Comparison of ENCODE assay signal across 19 cellular contexts in the genomic region with DNA sequence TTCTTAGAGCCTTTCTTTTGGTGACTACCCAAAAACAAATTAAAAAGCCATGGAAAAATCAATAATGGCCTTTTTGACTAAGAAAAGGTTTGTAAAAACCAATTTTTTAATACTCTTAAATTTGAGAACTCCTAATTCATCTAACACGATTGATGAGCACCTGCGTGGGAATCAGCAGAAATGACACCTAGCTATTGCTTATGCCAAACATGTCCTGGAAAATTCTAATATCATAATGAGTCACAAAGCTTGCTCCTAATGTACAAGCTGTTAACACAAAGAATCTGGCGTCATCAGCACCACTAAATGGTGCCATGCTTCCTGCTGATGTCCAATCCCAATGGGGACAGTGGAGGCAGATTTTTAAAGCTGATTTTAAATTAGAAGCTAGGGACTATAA.
DNase-seq lines count a peak whose midpoint lies in the region; ATAC-seq and TF ChIP-seq lines count a peak whose summit lies in the region.
"Had no signal": no experiment of that assay in that cellular context is flagged by ENCODE, and none has a peak within 500 bp of the region (broad histone marks: within the 10 kb centered on the region; RNA-seq: fewer than 3 reads in every experiment).

No MANE protein-coding gene starts in this region.

- H3K27me3 ChIP-seq in thoracic aorta (replicated peaks; ENCODE audit: insufficient read depth) = no peaks in the 10 kb centered on the region

- peak overlapping the region; percentile 64 to 86 for H3K27ac ChIP-seq in thoracic aorta
- H3K27ac ChIP-seq: GM23248 had no signal

- H3K36me3 ChIP-seq in thoracic aorta = no peaks in the 10 kb centered on the region

- peaks cover 20 to 51% of the 10 kb centered on the region in 2 donors for H3K4me1 ChIP-seq in thoracic aorta (ENCODE audit: control insufficient read depth in 1 of 2, low read depth in 2 of 2)
- H3K4me1 ChIP-seq: Caco-2 had no signal

- H3K9me3 ChIP-seq in thoracic aorta = no peaks in the 10 kb centered on the region
- H3K9me3 ChIP-seq: Caco-2 had no signal

- no peaks in the 10 kb centered on the region for H3K36me3 Mint-ChIP-seq in glutamatergic neuron (ENCODE audit: unreplicated experiment)
- peaks cover 18% of the 10 kb centered on the region for H3K36me3 Mint-ChIP-seq in osteocyte (ENCODE audit: unreplicated experiment)

- no peak for ATAC-seq in thoracic aorta (ENCODE audit: insufficient number of reproducible peaks, low FRiP score, low read depth)
- ATAC-seq: GM12878, HCT116 had no signal

- H3K27me3 Mint-ChIP-seq in glutamatergic neuron (ENCODE audit: unreplicated experiment) = peaks cover 2% of the 10 kb centered on the region
- H3K27me3 Mint-ChIP-seq in osteocyte (ENCODE audit: unreplicated experiment) = no peaks in the 10 kb centered on the region
- H3K27me3 Mint-ChIP-seq: CD4-positive, alpha-beta memory T cell had no signal

- H3K4me3 Mint-ChIP-seq in glutamatergic neuron (ENCODE audit: unreplicated experiment) = peak overlapping the region; percentile 40
- no peak overlapping the region for H3K4me3 Mint-ChIP-seq in osteocyte (ENCODE audit: unreplicated experiment)
- H3K4me3 Mint-ChIP-seq: CD4-positive, alpha-beta memory T cell; H9; HFFc6 had no signal

- peaks cover 3% of the 10 kb centered on the region for H3K9me3 Mint-ChIP-seq in glutamatergic neuron (ENCODE audit: unreplicated experiment)
- H3K9me3 Mint-ChIP-seq in osteocyte (ENCODE audit: unreplicated experiment) = no peaks in the 10 kb centered on the region
- H3K9me3 Mint-ChIP-seq: H9, HFFc6 had no signal

- TF ChIP-seq CTCF in glutamatergic neuron (IDR thresholded peaks at IDR 0.05; ENCODE audit: partially characterized antibody, unreplicated experiment) (no peak), osteocyte (IDR thresholded peaks at IDR 0.05) (no peak), thoracic aorta (IDR thresholded peaks at IDR 0.05) (no peak)

- no peak overlapping the region for H3K4me3 ChIP-seq in thoracic aorta
- H3K4me3 ChIP-seq: GM12878, GM23248 had no signal

- H3K4me1 Mint-ChIP-seq in glutamatergic neuron (ENCODE audit: low read depth, unreplicated experiment) (peaks cover 23% of the 10 kb centered on the region), osteocyte (ENCODE audit: unreplicated experiment) (no peaks in the 10 kb centered on the region)
- H3K4me1 Mint-ChIP-seq: CD4-positive, alpha-beta memory T cell had no signal

- H3K27ac Mint-ChIP-seq in glutamatergic neuron (ENCODE audit: unreplicated experiment) (peak overlapping the region; percentile 55), osteocyte (ENCODE audit: unreplicated experiment) (no peak overlapping the region)
- H3K27ac Mint-ChIP-seq: CD4-positive, alpha-beta memory T cell; H9; HFFc6 had no signal

- peak; percentile 34 for DNase-seq in dermis blood vessel endothelial cell
- no peak for DNase-seq in glutamatergic neuron
- DNase-seq in osteocyte (ENCODE audit: extremely low spot score, unreplicated experiment) = peak; percentile 7
- DNase-seq in thoracic aorta (ENCODE audit: low spot score) = no peak
- no peak for DNase-seq in COLO668 (lab: John Stamatoyannopoulos, UW; ENCODE audit: unreplicated experiment)
- no peak for DNase-seq in H4 (ENCODE audit: low spot score)
- no peak for DNase-seq in cerebellar nuclear complex (lab: John Stamatoyannopoulos, UW)
- no peak for DNase-seq in DMS153 (lab: John Stamatoyannopoulos, UW)
- DNase-seq: C1 segment of cervical spinal cord; Caco-2; CD4-positive, alpha-beta memory T cell; DMS79; EL; GDM1; GM23248; H9; HFFc6 had no signal

Comparison
In these comparisons a context has a peak if more than half of its experiments do, and no peak if none do; other contexts are left out.
1. DNase-seq: peak in dermis blood vessel endothelial cell (single experiment) and osteocyte (single experiment); none in glutamatergic neuron (single experiment), thoracic aorta (single experiment), COLO668 (single experiment), H4 (single experiment), cerebellar nuclear complex (0 of 2) and DMS153 (single experiment).